Comparison of ENCODE assay signal across 8 cellular contexts in genomic region chr6:28142446-28142845, GRCh38. TPM values are rescaled to one million over a fixed set of nuclear protein-coding genes. Genes with fewer than 3 reads are reported as not detected.
DNase-seq lines count a peak whose midpoint lies in the region; ATAC-seq and TF ChIP-seq lines count a peak whose summit lies in the region.

No MANE protein-coding gene starts in this region.

- H3K79me2 ChIP-seq in DOHH2 (ENCODE audit: control insufficient read depth, low read length) (peaks cover 48% of the 10 kb centered on the region), OCI-LY7 (ENCODE audit: insufficient read depth, low read depth, low read length) (peaks cover 33% of the 10 kb centered on the region)

- intact Hi-C loops in OCI-LY7 (cut with micrococcal nuclease; ENCODE audit: unreplicated experiment): loop anchor here (5.0 to 10.0 kb wide), 2 partner anchors 540 to 1922 kb away; partner anchors contain the start of genes POLR1H and PPP1R11

- H3K36me3 ChIP-seq in DOHH2 (ENCODE audit: control insufficient read depth, low read length) (peaks cover 33% of the 10 kb centered on the region), OCI-LY7 (ENCODE audit: insufficient read depth, low read length) (peaks cover 27% of the 10 kb centered on the region), endocrine pancreas (ENCODE audit: control insufficient read depth, insufficient read depth, low read length) (no peaks in the 10 kb centered on the region), neutrophil (no peaks in the 10 kb centered on the region)

- DNase-seq in OCI-LY7 (ENCODE audit: low spot score) (no peak), NK-92 (lab: John Stamatoyannopoulos, UW; ENCODE audit: unreplicated experiment) (no peak), NCI-H2029 treated with DMSO at 0.1 percent for 48 hours (lab: John Stamatoyannopoulos, UW) (no peak)

- H4K20me1 ChIP-seq in DOHH2 (ENCODE audit: control insufficient read depth, insufficient read depth, low read depth, low read length): no peaks in the 10 kb centered on the region
- peaks cover 4% of the 10 kb centered on the region; the same call in 1 of the 2 replicates for H4K20me1 ChIP-seq in OCI-LY7 (ENCODE audit: insufficient read depth, low read length)

- TF ChIP-seq CTCF in DOHH2 (IDR thresholded peaks at IDR 0.05; ENCODE audit: low read depth, low read length, poor library complexity, severe bottlenecking): no peak
- no peak for TF ChIP-seq CTCF in OCI-LY7 (conservative IDR thresholded peaks at IDR 0.05; ENCODE audit: low read length)
- TF ChIP-seq CTCF in neutrophil (IDR thresholded peaks at IDR 0.05): no peak

- H3K9me3 ChIP-seq in DOHH2 (ENCODE audit: control insufficient read depth, insufficient read depth, low read length) (no peaks in the 10 kb centered on the region), OCI-LY7 (ENCODE audit: low read length) (no peaks in the 10 kb centered on the region), endocrine pancreas (ENCODE audit: control insufficient read depth, low read length) (no peaks in the 10 kb centered on the region), neutrophil (no peaks in the 10 kb centered on the region)

- H2AFZ ChIP-seq in OCI-LY7 (ENCODE audit: low read length): peak overlapping the region; percentile 75; the same call in 1 of the 2 replicates

- 0 out of 2 replicates have a peak overlapping the region, but pooled peaks have one; percentile 21 for H3K27ac ChIP-seq in DOHH2 (ENCODE audit: low read depth, low read length)
- H3K27ac ChIP-seq in OCI-LY7 (ENCODE audit: low read depth, low read length, poor library complexity, severe bottlenecking): peak overlapping the region; percentile 51
- H3K27ac ChIP-seq in neutrophil: no peak overlapping the region

- peaks cover 15% of the 10 kb centered on the region for H3F3A ChIP-seq in DOHH2 (ENCODE audit: control insufficient read depth, insufficient read depth)

- BruUV-seq in OCI-LY7 (replicated peaks; lab: Mats Ljungman, UMichigan): no TSS peak

- H3K27me3 ChIP-seq in DOHH2 (ENCODE audit: control insufficient read depth, low read length): no peaks in the 10 kb centered on the region
- H3K27me3 ChIP-seq in endocrine pancreas (ENCODE audit: control insufficient read depth, insufficient read depth, low read length): no peaks in the 10 kb centered on the region
- peaks cover 3% of the 10 kb centered on the region for H3K27me3 ChIP-seq in neutrophil

- H3K4me2 ChIP-seq in DOHH2 (ENCODE audit: low read length) (peak overlapping the region; percentile 96), OCI-LY7 (ENCODE audit: low read length) (peak overlapping the region; percentile 77)

- CTCF ChIA-PET in OCI-LY7 (lab: Charles Lee; ENCODE audit: unreplicated experiment): no interaction called here

- H3K9ac ChIP-seq in endocrine pancreas (ENCODE audit: control insufficient read depth, insufficient read depth, low read length): peak overlapping the region; percentile 58

- ATAC-seq in HG03108 (IDR thresholded peaks at IDR 0.05; ENCODE audit: unreplicated experiment) (no peak), HG03432 (IDR thresholded peaks at IDR 0.05; ENCODE audit: unreplicated experiment) (no peak)

- POLR2A ChIA-PET in OCI-LY7 (lab: Charles Lee): interaction anchor here (1.1 to 8.6 kb wide), 6 partner anchors 9 to 110 kb away, joined by 3 to 64 read pairs (median 11); partner anchors contain the start of genes ZKSCAN4 and ZSCAN16

- H3K4me3 ChIP-seq in DOHH2 (ENCODE audit: low read length) (peak overlapping the region; percentile 92), OCI-LY7 (ENCODE audit: low read depth, low read length, poor library complexity, severe bottlenecking) (peak overlapping the region; percentile 89), endocrine pancreas (ENCODE audit: control insufficient read depth, insufficient read depth, low read length) (peak overlapping the region; percentile 89), neutrophil (ENCODE audit: low read depth in 1 of 2, low read length in 1 of 2) (peak overlapping the region; percentile 63 to 72)

- H3K9me2 ChIP-seq in DOHH2 (replicated peaks; ENCODE audit: control insufficient read depth, low read length) (no peaks in the 10 kb centered on the region), OCI-LY7 (ENCODE audit: insufficient read depth, low read length) (no peaks in the 10 kb centered on the region)

- peaks cover 38% of the 10 kb centered on the region for H3K4me1 ChIP-seq in DOHH2 (ENCODE audit: control insufficient read depth, low read length)
- peaks cover 42% of the 10 kb centered on the region for H3K4me1 ChIP-seq in OCI-LY7 (ENCODE audit: insufficient read depth, low read length, poor library complexity, severe bottlenecking)
- H3K4me1 ChIP-seq in endocrine pancreas (ENCODE audit: control insufficient read depth, insufficient read depth, low read length): peaks cover 17% of the 10 kb centered on the region
- peaks cover 25 to 30% of the 10 kb centered on the region in 2 experiments for H3K4me1 ChIP-seq in neutrophil (ENCODE audit: control insufficient read depth in 1 of 2, insufficient read depth in 1 of 2, low read depth in 1 of 2, low read length in 1 of 2)

RNA-seq across cellular contexts. Expression of gene ZKSCAN8, which starts 0.8 kb away (rescaled TPM):
- 16.6 and 20.7 TPM in 2 replicates for total RNA-seq in OCI-LY7 (2014; rRNA removed; shearing (Covaris generic))
- total RNA-seq in OCI-LY7 (2022): 22.3 and 25.1 TPM in 2 replicates

RNA-seq across cellular contexts. Expression of gene ZSCAN16, which starts 18.0 kb away (rescaled TPM):
- total RNA-seq in OCI-LY7 (2014; rRNA removed; shearing (Covaris generic)): 8.6 and 10.8 TPM in 2 replicates
- total RNA-seq in OCI-LY7 (2022): 7.6 and 8.4 TPM in 2 replicates
